Comparison of ENCODE assay signal across 14 cellular contexts in genomic region chr14:38646391-38646790, GRCh38.
"Had no signal": no experiment of that assay in that cellular context is flagged by ENCODE, and none has a peak within 500 bp of the region (broad histone marks: within the 10 kb centered on the region; RNA-seq: fewer than 3 reads in every experiment).

No MANE protein-coding gene starts in this region.

- H3K9me3 Mint-ChIP-seq: activated CD8-positive, alpha-beta T cell treated with anti-CD3 and anti-CD28 coated beads for 36 hours had no signal

- H3K9me3 ChIP-seq: left lung, stomach had no signal

- H3K36me3 ChIP-seq: heart left ventricle, left lung, stomach had no signal

- H3K27ac ChIP-seq: heart left ventricle, left lung, stomach, VCaP had no signal

- H3K27me3 Mint-ChIP-seq: activated CD8-positive, alpha-beta T cell treated with anti-CD3 and anti-CD28 coated beads for 36 hours had no signal

- H3K27ac Mint-ChIP-seq: activated CD8-positive, alpha-beta T cell treated with anti-CD3 and anti-CD28 coated beads for 36 hours had no signal

- H3K27me3 ChIP-seq: heart left ventricle, left lung, stomach had no signal

- FAIRE-seq: colon, urothelium cell line had no signal

- H3K4me3 ChIP-seq: heart left ventricle, left lung, stomach had no signal

- H3K4me3 Mint-ChIP-seq: activated CD8-positive, alpha-beta T cell treated with anti-CD3 and anti-CD28 coated beads for 36 hours had no signal

- H3K4me1 ChIP-seq: heart left ventricle, left lung, stomach had no signal

- DNase-seq: activated CD8-positive, alpha-beta memory T cell treated with anti-CD3 and anti-CD28 coated beads, Interleukin-2, amount 50 U/mL, for 4 hours; activated CD8-positive, alpha-beta T cell treated with anti-CD3 and anti-CD28 coated beads for 36 hours; activated naive CD4-positive, alpha-beta T cell; foreskin melanocyte; heart left ventricle; islet precursor cell; left lung; mesenchymal stem cell; stimulated activated CD4-positive, alpha-beta T cell treated with anti-CD3 and anti-CD28 coated beads, Interleukin-15, amount 100 ng/mL, for 24 hours; stimulated activated CD4-positive, alpha-beta T cell treated with anti-CD3 and anti-CD28 coated beads, Interleukin-4, amount 100 ng/mL, for 4 hours; stomach had no signal
